In genomic region chr1:184932319-184932718, GRCh38 we compare ENCODE assay signal across 31 cellular contexts.
"Had no signal": no experiment of that assay in that cellular context is flagged by ENCODE, and none has a peak within 500 bp of the region (broad histone marks: within the 10 kb centered on the region; RNA-seq: fewer than 3 reads in every experiment).

No MANE protein-coding gene starts in this region.

- DNase-seq: Karpas-422, Kasumi-1, MG63, MM.1S, MV-4-11, NCI-H1048, NCI-H1092, NCI-H1092 treated with DMSO at 0.1 percent for 48 hours, NCI-H1105, NCI-H1105 treated with DMSO at 0.1 percent for 48 hours, NCI-H1417, NCI-H1417 treated with DMSO at 0.1 percent for 48 hours, NCI-H1436, NCI-H1436 treated with DMSO at 0.1 percent for 48 hours, NCI-H146, NCI-H187, NCI-H187 treated with DMSO at 0.1 percent for 48 hours, NCI-H1930, NCI-H2029, NCI-H2029 treated with DMSO at 0.1 percent for 48 hours, NCI-H2081, NCI-H2081 treated with DMSO at 0.1 percent for 48 hours, NCI-H2107, NCI-H2171, NCI-H2171 treated with DMSO at 0.1 percent for 48 hours, NCI-H2227 treated with DMSO at 0.1 percent for 48 hours, NCI-H226, NCI-H345, NCI-H510A, NCI-H510A treated with DMSO at 0.1 percent for 48 hours, NCI-H524 had no signal

- H3K36me3 ChIP-seq: MG63 had no signal

- H3K27me3 ChIP-seq: MG63 had no signal

- H3K9me3 ChIP-seq: MG63 had no signal

- H3K4me3 ChIP-seq: MG63 had no signal
